8 cellular contexts compared by ENCODE assay signal in the genomic region with DNA sequence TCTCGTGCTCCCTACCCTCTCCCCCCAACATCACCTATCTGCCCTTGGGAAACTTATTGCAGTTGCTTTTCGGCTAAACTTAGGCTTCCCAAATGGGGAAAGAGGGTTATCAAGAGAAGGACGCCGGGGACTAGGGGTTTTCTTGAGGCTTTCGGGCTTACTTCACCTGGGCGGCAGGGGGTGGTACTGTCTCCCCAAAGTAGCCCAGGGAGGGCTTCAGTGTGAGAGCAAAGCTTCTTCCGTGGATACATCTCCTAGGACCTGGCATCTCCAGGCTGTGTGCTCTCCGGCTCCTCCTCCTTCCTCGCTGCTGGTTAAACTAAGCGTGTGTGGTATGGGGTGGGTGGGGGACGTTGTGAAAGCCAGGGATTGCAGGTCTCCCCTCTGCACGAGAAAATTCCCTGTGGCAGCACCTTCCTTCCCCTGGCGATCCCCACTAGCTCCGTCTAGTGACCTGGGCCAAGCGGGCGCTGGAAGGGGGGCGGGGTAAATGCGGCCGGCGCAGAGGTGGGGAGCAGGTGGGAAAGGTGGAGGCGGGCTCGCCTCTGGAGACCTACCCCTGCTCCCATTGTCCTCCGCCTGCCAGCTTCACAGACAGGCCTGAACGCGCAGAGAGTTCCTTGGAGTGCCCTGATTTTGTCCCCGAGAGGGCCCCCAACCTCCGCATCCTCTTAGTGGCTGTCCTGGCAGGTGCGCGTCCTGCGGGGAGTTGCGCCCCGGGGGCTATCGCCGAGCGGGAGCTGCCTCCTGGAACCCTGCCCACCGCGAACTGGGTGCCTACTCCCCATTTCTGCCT. TPM values are rescaled to one million over a fixed set of nuclear protein-coding genes. Genes with fewer than 3 reads are reported as not detected.
DNase-seq lines count a peak whose midpoint lies in the region; ATAC-seq, FAIRE-seq and TF ChIP-seq lines count a peak whose summit lies in the region.

No MANE protein-coding gene starts in this region.

- ATAC-seq in HG02943 (IDR thresholded peaks at IDR 0.05; ENCODE audit: low read depth, unreplicated experiment) (peak; percentile 29), HG02840 (IDR thresholded peaks at IDR 0.05; ENCODE audit: low FRiP score, unreplicated experiment) (no peak), GM18858 (IDR thresholded peaks at IDR 0.05; ENCODE audit: unreplicated experiment) (no peak)

- WGBS in spleen, 5 donors, result 1 to 4% (median 2%) methylated on average over 27 to 37 of the region's 37 CpGs

- TF ChIP-seq POLR2A in spleen (IDR thresholded peaks at IDR 0.05), result no peak

- no peaks in the 10 kb centered on the region for H3K9me3 ChIP-seq in kidney (ENCODE audit: control insufficient read depth in 1 of 2, low read length in 2 of 2)
- no peaks in the 10 kb centered on the region for H3K9me3 ChIP-seq in spleen

- H3K27ac ChIP-seq in kidney (ENCODE audit: low read depth in 2 of 2, low read length in 2 of 2) (peak overlapping the region; percentile 87 to 90), spleen (peak overlapping the region; percentile 62 to 89 (median 88))

- intact Hi-C loops in kidney (cut with DNase I) (no loop called here), spleen (cut with DNase I; ENCODE audit: low total_unique reads) (loop anchor here (10.0 kb wide), 1 partner anchor 947 kb away; no protein-coding TSS in a partner anchor)

- H3K4me1 ChIP-seq in kidney (ENCODE audit: control insufficient read depth in 1 of 2, insufficient read depth in 1 of 2, low read depth in 1 of 2, low read length in 2 of 2) (no peaks in the 10 kb centered on the region), spleen (peaks cover 0 to 64% (median 17%) of the 10 kb centered on the region in 6 donors)

- no peak for FAIRE-seq in kidney (lab: Jason Lieb, UNC)

- H3K27me3 ChIP-seq in spleen (replicated peaks in 1 of 7), result peaks cover 0 to 48% (median 16%) of the 10 kb centered on the region in 7 donors

- TF ChIP-seq CTCF in kidney (IDR thresholded peaks at IDR 0.05; ENCODE audit: borderline replicate concordance, extremely low read depth, insufficient read depth) (no peak), spleen (IDR thresholded peaks at IDR 0.05 in 8 of 11, conservative IDR thresholded peaks at IDR 0.05 in 3 of 11) (no peak)

- peak overlapping the region; percentile 74 to 87 for H3K9ac ChIP-seq in kidney (ENCODE audit: low read length in 2 of 2)

- no peaks in the 10 kb centered on the region for H3K36me3 ChIP-seq in kidney (ENCODE audit: control insufficient read depth in 1 of 2, insufficient read depth in 2 of 2, low read length in 2 of 2)
- no peaks in the 10 kb centered on the region for H3K36me3 ChIP-seq in spleen

- DNase-seq in CD1c-positive myeloid dendritic cell (ENCODE audit: extremely low spot score), result peak; percentile 61
- peak; percentile 45 for DNase-seq in astrocyte of the hippocampus (ENCODE audit: low read depth, low spot score)
- peak; percentile 75 for DNase-seq in kidney
- peak; percentile 77 for DNase-seq in spleen
- no peak for DNase-seq in activated CD8-positive, alpha-beta memory T cell treated with anti-CD3 and anti-CD28 coated beads, Interleukin-2, amount 50 U/mL, for 48 hours

- H3K4me3 ChIP-seq in kidney (ENCODE audit: low read length in 2 of 2) (peak overlapping the region; percentile 94 to 98), spleen (peak overlapping the region; percentile 57 to 79 (median 65))

RNA-seq across cellular contexts. Expression of gene PLXDC2, which starts 1.2 kb away (rescaled TPM):
- total RNA-seq in kidney, result 42.1 TPM
- polyA plus RNA-seq in kidney (ENCODE audit: insufficient read depth, low read depth, low replicate concordance), result 11.9 TPM
- 10 to 100 TPM; 23.7 to 50.4 (median 38.4) TPM for total RNA-seq in spleen
- polyA plus RNA-seq in spleen, result 1 to 10 TPM; 1.8 to 2.9 (median 2.4) TPM
